Comparison of ENCODE assay signal across 8 cellular contexts in the genomic region with DNA sequence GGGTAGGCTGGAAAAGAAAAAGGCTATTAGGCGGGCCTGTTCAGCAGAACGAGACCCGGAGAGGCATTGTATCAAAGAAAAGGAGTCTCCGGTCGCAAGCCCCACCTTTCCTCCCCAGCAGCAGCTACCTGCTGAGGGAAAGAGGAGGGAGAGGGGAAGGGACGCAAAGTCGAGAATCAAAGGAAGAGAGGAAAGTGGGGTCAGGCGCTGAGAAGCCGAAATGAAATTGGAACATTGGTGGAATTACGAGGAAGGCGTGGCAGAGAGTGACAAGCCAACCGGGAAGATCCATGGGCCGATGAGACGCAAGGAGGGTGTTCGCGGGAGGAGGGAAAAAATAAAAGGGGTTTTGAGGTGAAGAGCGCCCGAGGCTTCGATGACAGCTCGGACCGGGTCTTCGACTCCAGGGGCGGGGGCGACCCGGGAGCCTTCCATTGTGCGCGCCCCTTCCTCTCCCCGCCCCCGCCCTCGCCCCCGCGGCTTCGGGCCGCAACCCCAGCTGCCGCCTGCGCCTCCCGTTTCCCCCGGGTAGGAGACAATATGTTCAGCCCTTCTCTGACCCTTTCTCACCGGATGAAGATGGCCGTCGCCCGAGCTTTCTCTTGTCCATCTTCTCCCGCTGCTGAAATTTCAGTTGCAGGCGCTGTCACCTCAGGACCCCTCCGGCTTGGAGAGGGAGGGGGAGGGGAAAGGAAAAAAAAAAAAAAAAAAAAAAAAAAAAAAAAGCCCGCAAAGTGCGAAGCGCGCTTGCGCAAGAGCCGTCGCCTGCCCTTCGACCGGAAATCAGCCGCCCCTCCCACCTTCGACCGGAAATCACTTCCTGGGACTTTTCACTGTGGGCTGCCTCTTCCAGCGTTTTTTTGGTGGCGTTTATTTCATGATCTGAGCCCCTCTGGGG.
DNase-seq lines count a peak whose midpoint lies in the region; ATAC-seq lines count a peak whose summit lies in the region.

A gene with protein sequence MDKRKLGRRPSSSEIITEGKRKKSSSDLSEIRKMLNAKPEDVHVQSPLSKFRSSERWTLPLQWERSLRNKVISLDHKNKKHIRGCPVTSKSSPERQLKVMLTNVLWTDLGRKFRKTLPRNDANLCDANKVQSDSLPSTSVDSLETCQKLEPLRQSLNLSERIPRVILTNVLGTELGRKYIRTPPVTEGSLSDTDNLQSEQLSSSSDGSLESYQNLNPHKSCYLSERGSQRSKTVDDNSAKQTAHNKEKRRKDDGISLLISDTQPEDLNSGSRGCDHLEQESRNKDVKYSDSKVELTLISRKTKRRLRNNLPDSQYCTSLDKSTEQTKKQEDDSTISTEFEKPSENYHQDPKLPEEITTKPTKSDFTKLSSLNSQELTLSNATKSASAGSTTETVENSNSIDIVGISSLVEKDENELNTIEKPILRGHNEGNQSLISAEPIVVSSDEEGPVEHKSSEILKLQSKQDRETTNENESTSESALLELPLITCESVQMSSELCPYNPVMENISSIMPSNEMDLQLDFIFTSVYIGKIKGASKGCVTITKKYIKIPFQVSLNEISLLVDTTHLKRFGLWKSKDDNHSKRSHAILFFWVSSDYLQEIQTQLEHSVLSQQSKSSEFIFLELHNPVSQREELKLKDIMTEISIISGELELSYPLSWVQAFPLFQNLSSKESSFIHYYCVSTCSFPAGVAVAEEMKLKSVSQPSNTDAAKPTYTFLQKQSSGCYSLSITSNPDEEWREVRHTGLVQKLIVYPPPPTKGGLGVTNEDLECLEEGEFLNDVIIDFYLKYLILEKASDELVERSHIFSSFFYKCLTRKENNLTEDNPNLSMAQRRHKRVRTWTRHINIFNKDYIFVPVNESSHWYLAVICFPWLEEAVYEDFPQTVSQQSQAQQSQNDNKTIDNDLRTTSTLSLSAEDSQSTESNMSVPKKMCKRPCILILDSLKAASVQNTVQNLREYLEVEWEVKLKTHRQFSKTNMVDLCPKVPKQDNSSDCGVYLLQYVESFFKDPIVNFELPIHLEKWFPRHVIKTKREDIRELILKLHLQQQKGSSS (minus strand): TSS at position 692 of the 898 bp plus-strand sequence. CDS start 82 bp downstream, at position 610.

- peaks cover 17% of the 10 kb centered on the region for H3K36me3 Mint-ChIP-seq in central memory CD8-positive, alpha-beta T cell (ENCODE audit: insufficient read depth)

- H3K27me3 Mint-ChIP-seq in central memory CD8-positive, alpha-beta T cell = no peaks in the 10 kb centered on the region

- H3K27ac Mint-ChIP-seq in central memory CD8-positive, alpha-beta T cell (ENCODE audit: low read depth) = peak within 1 kb of the TSS; percentile 99

- ATAC-seq in HG03066 (IDR thresholded peaks at IDR 0.05; ENCODE audit: low read depth, unreplicated experiment) = peak; percentile 56
- peak; percentile 45 for ATAC-seq in central memory CD8-positive, alpha-beta T cell (replicated peaks; ENCODE audit: extremely low read depth, poor library complexity, severe bottlenecking)

- DNase-seq in SIG-M5 treated with dmso at 0.1 percent for 504 hours (lab: John Stamatoyannopoulos, UW; ENCODE audit: unreplicated experiment) (peak; percentile 70), SIG-M5 (lab: John Stamatoyannopoulos, UW) (no peak), NCI-H2227 (lab: John Stamatoyannopoulos, UW; ENCODE audit: unreplicated experiment) (peak; percentile 81), islet precursor cell (peak; percentile 82)
- peak; percentile 32 to 59 (median 54) for DNase-seq in activated CD4-positive, CD25-positive, alpha-beta regulatory T cell (lab: John Stamatoyannopoulos, UW)
- DNase-seq in central memory CD8-positive, alpha-beta T cell (ENCODE audit: low spot score in 2 of 2) = peak; percentile 52 to 55
- DNase-seq in stimulated activated CD4-positive, alpha-beta T cell treated with anti-CD3 and anti-CD28 coated beads, Interleukin-12 subunit alpha, Interleukin-12 subunit beta, amount 100 ng/mL, for 48 hours (ENCODE audit: low read depth in 2 of 3, low spot score in 1 of 3) = peak; percentile 56 to 76 (median 65)

- H3K4me1 Mint-ChIP-seq in central memory CD8-positive, alpha-beta T cell = peaks cover 32% of the 10 kb centered on the region

- no peaks in the 10 kb centered on the region for H3K9me3 Mint-ChIP-seq in central memory CD8-positive, alpha-beta T cell

- H3K4me3 Mint-ChIP-seq in central memory CD8-positive, alpha-beta T cell = peak within 1 kb of the TSS; percentile 99
